Comparison of ENCODE assay signal across 16 cellular contexts in genomic region chr7:159108491-159108890, GRCh38. TPM values are rescaled to one million over a fixed set of nuclear protein-coding genes. Genes with fewer than 3 reads are reported as not detected.
"Had no signal": no experiment of that assay in that cellular context is flagged by ENCODE, and none has a peak within 500 bp of the region (broad histone marks: within the 10 kb centered on the region; RNA-seq: fewer than 3 reads in every experiment).

No MANE protein-coding gene starts in this region.

- H3K36me3 Mint-ChIP-seq: activated naive CD8-positive, alpha-beta T cell; memory B cell had no signal

- H3K9me3 Mint-ChIP-seq: endodermal cell; memory B cell; T-helper 2 cell treated with Interferon-gamma antibody and Interleukin-4, amounts not matched to agents 5 μg/mL and 100 μg/mL, for 36 hours had no signal

- H3K4me3 Mint-ChIP-seq: activated naive CD8-positive, alpha-beta T cell; endodermal cell; memory B cell; naive thymus-derived CD4-positive, alpha-beta T cell; T-helper 2 cell treated with Interferon-gamma antibody and Interleukin-4, amounts not matched to agents 5 μg/mL and 100 μg/mL, for 36 hours had no signal

- DNase-seq: activated CD4-positive, alpha-beta T cell treated with anti-CD3 and anti-CD28 coated beads, Interleukin-2, amount 50 U/mL, for 4 hours; naive thymus-derived CD4-positive, alpha-beta T cell; nucleus accumbens; retina; stimulated activated CD4-positive, alpha-beta T cell treated with anti-CD3 and anti-CD28 coated beads, Interleukin-2, amount 100 ng/mL, for 24 hours; stimulated activated naive CD8-positive, alpha-beta T cell treated with anti-CD3 and anti-CD28 coated beads, Interleukin-15, Interleukin-2, amounts not matched to agents 100 U/mL and 50 U/mL, for 24 hours; substantia nigra; transverse colon had no signal

- H3K4me1 Mint-ChIP-seq: memory B cell had no signal

- H3K4me1 ChIP-seq: left lung had no signal

- H3K27ac Mint-ChIP-seq: activated naive CD8-positive, alpha-beta T cell; endodermal cell; memory B cell; naive thymus-derived CD4-positive, alpha-beta T cell; T-helper 2 cell treated with Interferon-gamma antibody and Interleukin-4, amounts not matched to agents 5 μg/mL and 100 μg/mL, for 36 hours had no signal

- H3K4me3 ChIP-seq: cardiac muscle cell, left lung, transverse colon had no signal

- H3K27me3 ChIP-seq: cardiac muscle cell had no signal

- ATAC-seq: left lung; naive thymus-derived CD4-positive, alpha-beta T cell; stimulated activated naive CD8-positive, alpha-beta T cell treated with anti-CD3 and anti-CD28 coated beads, Interleukin-15, Interleukin-2, amounts not matched to agents 100 U/mL and 50 U/mL, for 24 hours had no signal

- H3K27ac ChIP-seq: cardiac muscle cell, epithelial cell of prostate, left lung, transverse colon had no signal

- H3K36me3 ChIP-seq: cardiac muscle cell, left lung, transverse colon had no signal

- H3K9me3 ChIP-seq: left lung, transverse colon had no signal

RNA-seq across cellular contexts. Expression of gene VIPR2, which starts 36.2 kb away (rescaled TPM):
- total RNA-seq: kidney epithelial cell had no signal
- polyA plus RNA-seq: naive thymus-derived CD4-positive, alpha-beta T cell had no signal
